In the genomic region with DNA sequence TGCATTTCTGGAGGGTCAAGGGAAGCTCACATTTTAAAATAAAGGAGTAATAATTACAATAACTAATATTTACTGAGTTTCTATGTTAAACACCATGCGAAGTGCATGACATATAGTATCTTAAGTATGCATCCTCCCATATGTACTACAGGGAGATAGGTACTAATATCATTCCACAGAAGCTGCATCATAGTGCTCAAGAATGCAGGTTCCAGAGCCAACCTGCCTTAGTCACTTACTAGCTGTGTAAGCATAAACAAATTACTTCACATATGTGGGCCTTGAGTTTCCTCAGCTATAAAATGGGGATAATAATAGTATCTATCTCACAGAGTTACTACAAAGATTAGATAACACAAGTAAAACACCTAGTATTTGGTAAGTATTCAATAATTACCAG, we compare ENCODE assay signal across 15 cellular contexts. TPM values are rescaled to one million over a fixed set of nuclear protein-coding genes. Genes with fewer than 3 reads are reported as not detected.
DNase-seq lines count a peak whose midpoint lies in the region; ATAC-seq, FAIRE-seq and TF ChIP-seq lines count a peak whose summit lies in the region.
"Had no signal": no experiment of that assay in that cellular context is flagged by ENCODE, and none has a peak within 500 bp of the region (broad histone marks: within the 10 kb centered on the region; RNA-seq: fewer than 3 reads in every experiment).

No MANE protein-coding gene starts in this region.

- POLR2A ChIA-PET in HepG2 (lab: Yijun Ruan, JAX), result no interaction called here

- ATAC-seq in HepG2 (no peak), HG03139 (IDR thresholded peaks at IDR 0.05; ENCODE audit: unreplicated experiment) (no peak)
- ATAC-seq: CD8-positive, alpha-beta T cell; lower lobe of right lung; right lobe of liver had no signal

- no peaks in the 10 kb centered on the region for H3K79me2 ChIP-seq in HepG2 (ENCODE audit: insufficient read depth, low read length)

- TF ChIP-seq CTCF in epithelial cell of proximal tubule (conservative IDR thresholded peaks at IDR 0.05; ENCODE audit: low read depth, low read length) (no peak), mesothelial cell of epicardium (IDR thresholded peaks at IDR 0.05; ENCODE audit: unreplicated experiment) (no peak), HepG2 (CRISPR knock-in tag; IDR thresholded peaks at IDR 0.05) (no peak), Peyer's patch (IDR thresholded peaks at IDR 0.05) (no peak)

- no peak overlapping the region for H2AFZ ChIP-seq in HepG2 (ENCODE audit: low read length)

- TF ChIP-seq POLR2A in HepG2 (IDR thresholded peaks at IDR 0.05; ENCODE audit: insufficient read depth in 1 of 2, low read depth in 2 of 2, low read length in 2 of 2), result no peak
- no peak for TF ChIP-seq POLR2A in Peyer's patch (IDR thresholded peaks at IDR 0.05)

- no peaks in the 10 kb centered on the region for H3K9me3 Mint-ChIP-seq in mesothelial cell of epicardium
- H3K9me3 Mint-ChIP-seq: activated B cell treated with CpG ODN at 0.5 μM for 24 hours; CD8-positive, alpha-beta T cell; nephron had no signal

- H4K20me1 ChIP-seq in HepG2 (ENCODE audit: insufficient read depth, low read length), result no peaks in the 10 kb centered on the region

- intact Hi-C loops in HepG2 (cut with micrococcal nuclease; ENCODE audit: unreplicated experiment), result no loop called here

- CTCF ChIA-PET in HepG2 (lab: Yijun Ruan, JAX; ENCODE audit: low intra/inter-chr PET ratio, low total read pairs), result no interaction called here

- H3K36me3 ChIP-seq in HepG2 (replicated peaks in 1 of 2; ENCODE audit: control insufficient read depth in 1 of 2, insufficient read depth in 2 of 2, low read length in 2 of 2) (no peaks in the 10 kb centered on the region), Peyer's patch (no peaks in the 10 kb centered on the region)
- H3K36me3 ChIP-seq: lower lobe of right lung, right lobe of liver had no signal

- H3K27me3 ChIP-seq in HepG2 (ENCODE audit: control insufficient read depth in 1 of 2, insufficient read depth in 2 of 2, low read length in 2 of 2), result no peaks in the 10 kb centered on the region
- H3K27me3 ChIP-seq in Peyer's patch, result no peaks in the 10 kb centered on the region
- H3K27me3 ChIP-seq: right lobe of liver had no signal

- H3K9ac ChIP-seq in HepG2 (ENCODE audit: insufficient read depth, low read depth, low read length), result no peak overlapping the region

- H3K9me3 ChIP-seq in HepG2 (ENCODE audit: low read length) (no peaks in the 10 kb centered on the region), Peyer's patch (no peaks in the 10 kb centered on the region)
- H3K9me3 ChIP-seq: lower lobe of right lung, right lobe of liver had no signal

- H3K4me3 ChIP-seq in epithelial cell of proximal tubule (ENCODE audit: low read depth, low read length) (no peak overlapping the region), HepG2 (replicated peaks in 1 of 3; ENCODE audit: insufficient read depth in 1 of 3, low read depth in 2 of 3, low read length in 3 of 3) (no peak overlapping the region), Peyer's patch (no peak overlapping the region)
- H3K4me3 ChIP-seq: lower lobe of right lung, right lobe of liver had no signal

- TF ChIP-seq EP300 in HepG2 (IDR thresholded peaks at IDR 0.05; ENCODE audit: low read depth in 2 of 2, low read length in 2 of 2), result no peak
- TF ChIP-seq EP300 in HepG2 (CRISPR knock-in tag; IDR thresholded peaks at IDR 0.05; ENCODE audit: borderline replicate concordance), result no peak

- FAIRE-seq in HepG2 (lab: Jason Lieb, UNC), result no peak

- BruUV-seq in HepG2 (replicated peaks; lab: Mats Ljungman, UMichigan), result no TSS peak

- 5% methylated on average over 1 of the region's 1 CpG for WGBS in HepG2 (ENCODE audit: low lambda C conversion rate)

- no peak overlapping the region for H3K4me3 Mint-ChIP-seq in mesothelial cell of epicardium
- H3K4me3 Mint-ChIP-seq: activated B cell treated with CpG ODN at 0.5 μM for 24 hours; CD8-positive, alpha-beta T cell; nephron had no signal

- H3K36me3 Mint-ChIP-seq in mesothelial cell of epicardium, result no peaks in the 10 kb centered on the region
- H3K36me3 Mint-ChIP-seq: CD8-positive, alpha-beta T cell had no signal

- H3K4me1 ChIP-seq in HepG2 (ENCODE audit: insufficient read depth, low read length) (no peaks in the 10 kb centered on the region), Peyer's patch (no peaks in the 10 kb centered on the region)
- H3K4me1 ChIP-seq: lower lobe of right lung had no signal

- H3K27ac ChIP-seq in HepG2 (ENCODE audit: extremely low read length, insufficient read depth, low read length) (no peak overlapping the region), Peyer's patch (no peak overlapping the region)
- H3K27ac ChIP-seq: lower lobe of right lung, right lobe of liver had no signal

- peak overlapping the region; percentile 93 for H3K27ac Mint-ChIP-seq in mesothelial cell of epicardium
- H3K27ac Mint-ChIP-seq: activated B cell treated with CpG ODN at 0.5 μM for 24 hours; CD8-positive, alpha-beta T cell; nephron had no signal

- H3K4me2 ChIP-seq in HepG2 (ENCODE audit: low read depth, low read length), result no peak overlapping the region

- peak; percentile 76 for DNase-seq in EL
- peak; percentile 96 for DNase-seq in NCI-H226
- peak; percentile 51 for DNase-seq in epithelial cell of proximal tubule (ENCODE audit: low read depth)
- no peak for DNase-seq in mesothelial cell of epicardium (ENCODE audit: low spot score in 2 of 2, unreplicated experiment in 2 of 2)
- no peak for DNase-seq in HepG2 (ENCODE audit: low spot score)
- DNase-seq in Peyer's patch, result no peak
- no peak for DNase-seq in cerebellar nuclear complex (lab: John Stamatoyannopoulos, UW)
- DNase-seq: activated B cell treated with CpG ODN at 0.5 μM for 24 hours; activated naive CD4-positive, alpha-beta T cell; CD8-positive, alpha-beta T cell; lower lobe of right lung; NCI-H446; right lobe of liver had no signal

- H3K27me3 Mint-ChIP-seq in mesothelial cell of epicardium (ENCODE audit: low read depth), result no peaks in the 10 kb centered on the region

- H3K4me1 Mint-ChIP-seq in mesothelial cell of epicardium, result peaks cover 14% of the 10 kb centered on the region
- H3K4me1 Mint-ChIP-seq: activated B cell treated with CpG ODN at 0.5 μM for 24 hours had no signal

- in situ Hi-C loops in HepG2 (cut with HindIII; ENCODE audit: extremely low pct_ligation_motif_present, low pct_unique_long_range_greater_than_20kb), result no loop called here

- TF ChIP-seq RAD21 in HepG2 (CRISPR knock-in tag; IDR thresholded peaks at IDR 0.05), result no peak

TF ChIP-seq in HepG2, 621 proteins besides CTCF, POLR2A, EP300 and RAD21 (continues in another document):
- no peak for TF ChIP-seq ZNF891 (CRISPR knock-in tag; IDR thresholded peaks at IDR 0.05)
- no peak for TF ChIP-seq ZNF253 (CRISPR knock-in tag; IDR thresholded peaks at IDR 0.05; ENCODE audit: borderline replicate concordance)
- no peak for TF ChIP-seq ZBTB42 (CRISPR knock-in tag; IDR thresholded peaks at IDR 0.05)
- TF ChIP-seq, protein P1, sequence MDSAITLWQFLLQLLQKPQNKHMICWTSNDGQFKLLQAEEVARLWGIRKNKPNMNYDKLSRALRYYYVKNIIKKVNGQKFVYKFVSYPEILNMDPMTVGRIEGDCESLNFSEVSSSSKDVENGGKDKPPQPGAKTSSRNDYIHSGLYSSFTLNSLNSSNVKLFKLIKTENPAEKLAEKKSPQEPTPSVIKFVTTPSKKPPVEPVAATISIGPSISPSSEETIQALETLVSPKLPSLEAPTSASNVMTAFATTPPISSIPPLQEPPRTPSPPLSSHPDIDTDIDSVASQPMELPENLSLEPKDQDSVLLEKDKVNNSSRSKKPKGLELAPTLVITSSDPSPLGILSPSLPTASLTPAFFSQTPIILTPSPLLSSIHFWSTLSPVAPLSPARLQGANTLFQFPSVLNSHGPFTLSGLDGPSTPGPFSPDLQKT (CRISPR knock-in tag; IDR thresholded peaks at IDR 0.05; ENCODE audit: borderline replicate concordance), result no peak
- TF ChIP-seq, protein P2, sequence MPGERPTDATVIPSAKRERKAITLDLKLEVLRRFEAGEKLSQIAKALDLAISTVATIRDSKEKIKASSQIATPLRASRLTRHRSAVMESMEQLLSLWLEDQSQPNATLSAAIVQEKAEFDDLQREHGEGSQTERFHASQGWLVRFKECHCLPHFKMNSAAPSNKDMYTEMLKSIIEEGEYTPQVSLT (CRISPR knock-in tag; IDR thresholded peaks at IDR 0.05; ENCODE audit: borderline replicate concordance, low read depth), result no peak
- no peak for TF ChIP-seq ZNF124 (CRISPR knock-in tag; IDR thresholded peaks at IDR 0.05)
- TF ChIP-seq ARNTL (CRISPR knock-in tag; IDR thresholded peaks at IDR 0.05), result no peak
- TF ChIP-seq ZNF562 (CRISPR knock-in tag; IDR thresholded peaks at IDR 0.05; ENCODE audit: borderline replicate concordance), result no peak
- TF ChIP-seq MIER2 (CRISPR knock-in tag; IDR thresholded peaks at IDR 0.05), result no peak
- no peak for TF ChIP-seq NR2C2 (CRISPR knock-in tag; IDR thresholded peaks at IDR 0.05; ENCODE audit: borderline replicate concordance)
- TF ChIP-seq ZFP37 (CRISPR knock-in tag; IDR thresholded peaks at IDR 0.05; ENCODE audit: borderline replicate concordance), result no peak

RNA-seq across cellular contexts. Expression of a gene that starts 18.3 kb away (rescaled TPM):
- total RNA-seq in epithelial cell of proximal tubule, result 4.4 and 5.8 TPM in 2 replicates
- total RNA-seq in mesothelial cell of epicardium, result 18.8 to 19.8 TPM (median 19.6 TPM) in 3 replicates
- 0.02 TPM in 1 of 2 replicates, not detected in the other for total RNA-seq in HepG2 (2016; rRNA removed; fragmentation: Illumina TruSeq; extraction: Trizol)
- not detected in 2 replicates for total RNA-seq in HepG2 (2016; cell fraction: cytosol; rRNA removed; fragmentation: Illumina TruSeq; extraction: Trizol; ENCODE audit: low read depth)
- total RNA-seq in HepG2 (2016; cell fraction: insoluble cytoplasmic fraction; rRNA removed; fragmentation: Illumina TruSeq; extraction: Trizol), result 0.09 and 0.25 TPM in 2 replicates
- total RNA-seq in HepG2 (2016; cell fraction: membrane; rRNA removed; fragmentation: Illumina TruSeq; extraction: Trizol), result not detected in 2 replicates
- total RNA-seq in HepG2 (2016; cell fraction: nucleus; rRNA removed; fragmentation: Illumina TruSeq; extraction: Trizol), result 1.1 and 3.7 TPM in 2 replicates
- polyA plus RNA-seq in HepG2 (2011; rRNA removed), result 0.04 and 0.18 TPM in 2 replicates
- 0.05 and 0.08 TPM in 2 replicates for polyA plus RNA-seq in HepG2 (2011; cell fraction: cytosol; rRNA removed)
- polyA plus RNA-seq in HepG2 (2011; cell fraction: nucleus; rRNA removed), result not detected in 2 replicates
- polyA plus RNA-seq in HepG2 (2012), result 0.11 and 0.15 TPM in 2 replicates
- not detected in 2 replicates for polyA plus RNA-seq in HepG2 (2016; cell fraction: cytosol; fragmentation: Illumina TruSeq; extraction: Trizol; ENCODE audit: low read depth)
- not detected in 2 replicates for polyA plus RNA-seq in HepG2 (2016; cell fraction: insoluble cytoplasmic fraction; fragmentation: Illumina TruSeq; extraction: Trizol; ENCODE audit: low read depth)
- 0.19 TPM in 1 of 2 replicates, not detected in the other for polyA plus RNA-seq in HepG2 (2016; cell fraction: membrane; fragmentation: Illumina TruSeq; extraction: Trizol; ENCODE audit: low read depth)
- polyA plus RNA-seq in HepG2 (2016; cell fraction: nucleus; fragmentation: Illumina TruSeq; extraction: Trizol; ENCODE audit: insufficient read depth, low read depth), result 0.14 and 0.29 TPM in 2 replicates
- polyA minus RNA-seq in HepG2 (2011; rRNA and poly(A)+ RNA removed; ENCODE audit: low replicate concordance), result 29.2 and 42.7 TPM in 2 replicates
- polyA minus RNA-seq in HepG2 (2011; cell fraction: cytosol; rRNA and poly(A)+ RNA removed), result not detected in 2 replicates
- 484 and 534 TPM in 2 replicates for polyA minus RNA-seq in HepG2 (2011; cell fraction: nucleus; rRNA and poly(A)+ RNA removed)
- total RNA-seq in Peyer's patch, result 1 to 10 TPM in 3 of 4 donors, under 1 TPM in 1; 0.18 to 3.2 (median 1.4) TPM
- total RNA-seq: activated B cell treated with CpG ODN at 0.5 μM for 24 hours; CD8-positive, alpha-beta T cell had no signal

Comparison
In these comparisons a context has a peak if more than half of its experiments do, and no peak if none do; other contexts are left out.
1. DNase-seq: peak in EL (single experiment), NCI-H226 (single experiment) and epithelial cell of proximal tubule (single experiment); none in mesothelial cell of epicardium (0 of 2), HepG2 (single experiment), Peyer's patch (0 of 3) and cerebellar nuclear complex (0 of 2).